29 cellular contexts compared by ENCODE assay signal in the genomic region with DNA sequence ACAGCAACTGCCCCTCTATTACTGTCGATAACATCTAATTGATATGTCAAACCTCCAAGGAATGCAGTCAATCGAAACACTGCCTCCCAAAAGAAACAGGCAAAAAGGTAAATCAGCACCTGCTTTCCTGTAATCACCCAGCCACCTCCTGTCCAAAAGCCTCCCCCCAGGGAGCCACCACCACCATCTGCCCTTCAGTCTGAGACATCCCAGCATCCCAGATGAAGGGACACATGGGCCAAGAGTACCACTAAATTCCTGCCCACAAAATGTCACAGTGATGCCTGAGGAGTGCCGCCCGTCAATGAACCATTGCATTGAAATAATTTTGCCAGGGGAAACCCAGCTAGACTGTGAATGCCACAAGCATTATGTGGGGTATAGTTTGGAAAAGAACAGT.
"Had no signal": no experiment of that assay in that cellular context is flagged by ENCODE, and none has a peak within 500 bp of the region (broad histone marks: within the 10 kb centered on the region; RNA-seq: fewer than 3 reads in every experiment).

No MANE protein-coding gene starts in this region.

- H3K4me3 ChIP-seq: adrenal gland, cardiac muscle cell, gastrocnemius medialis, hepatocyte, psoas muscle, sigmoid colon, thyroid gland had no signal

- H3K9ac ChIP-seq: parathyroid adenoma had no signal

- H3K27me3 ChIP-seq: adrenal gland, cardiac muscle cell, gastrocnemius medialis, hepatocyte, sigmoid colon, thyroid gland had no signal

- H3K36me3 ChIP-seq: adrenal gland, cardiac muscle cell, gastrocnemius medialis, sigmoid colon, thyroid gland had no signal

- H3K4me1 Mint-ChIP-seq: activated B cell treated with CpG ODN at 0.5 μM for 24 hours; activated naive CD8-positive, alpha-beta T cell treated with anti-CD3 and anti-CD28 coated beads for 36 hours; mesothelial cell of epicardium; stimulated activated effector memory CD8-positive, alpha-beta T cell treated with anti-CD3 and anti-CD28 coated beads, Interleukin-12 subunit alpha, Interleukin-12 subunit beta, amount 100 ng/mL, for 72 hours had no signal

- H3K36me3 Mint-ChIP-seq: activated naive CD8-positive, alpha-beta T cell treated with anti-CD3 and anti-CD28 coated beads for 36 hours; brain; mesothelial cell of epicardium; stimulated activated effector memory CD8-positive, alpha-beta T cell treated with anti-CD3 and anti-CD28 coated beads, Interleukin-12 subunit alpha, Interleukin-12 subunit beta, amount 100 ng/mL, for 72 hours had no signal

- H3K27ac ChIP-seq: adrenal gland, cardiac muscle cell, gastrocnemius medialis, hepatocyte, parathyroid adenoma, psoas muscle, sigmoid colon, thyroid gland had no signal

- H3K27ac Mint-ChIP-seq: activated B cell treated with CpG ODN at 0.5 μM for 24 hours; activated CD8-positive, alpha-beta T cell treated with anti-CD3 and anti-CD28 coated beads, Interleukin-2, amount 10 ng/mL, durations not matched to agents 7 days and 5 days; activated naive CD8-positive, alpha-beta T cell treated with anti-CD3 and anti-CD28 coated beads for 36 hours; activated T-cell treated with anti-CD3 and anti-CD28 coated beads, Interleukin-2, amount 50 U/mL, for 72 hours; mesothelial cell of epicardium; naive thymus-derived CD4-positive, alpha-beta T cell; stimulated activated effector memory CD8-positive, alpha-beta T cell treated with anti-CD3 and anti-CD28 coated beads, Interleukin-12 subunit alpha, Interleukin-12 subunit beta, amount 100 ng/mL, for 72 hours; stimulated activated naive CD8-positive, alpha-beta T cell treated with anti-CD3 and anti-CD28 coated beads, Interleukin-15, Interleukin-2, amounts not matched to agents 100 ng/mL and 50 ng/mL, for 24 hours; T-helper 2 cell treated with Interferon-gamma antibody and Interleukin-4, amounts not matched to agents 5 μg/mL and 100 μg/mL, for 36 hours had no signal

- H3K9me3 Mint-ChIP-seq: activated B cell treated with CpG ODN at 0.5 μM for 24 hours; activated naive CD8-positive, alpha-beta T cell treated with anti-CD3 and anti-CD28 coated beads for 36 hours; activated T-cell treated with anti-CD3 and anti-CD28 coated beads, Interleukin-2, amount 50 U/mL, for 72 hours; stimulated activated effector memory CD8-positive, alpha-beta T cell treated with anti-CD3 and anti-CD28 coated beads, Interleukin-12 subunit alpha, Interleukin-12 subunit beta, amount 100 ng/mL, for 72 hours; stimulated activated naive CD8-positive, alpha-beta T cell treated with anti-CD3 and anti-CD28 coated beads, Interleukin-15, Interleukin-2, amounts not matched to agents 100 ng/mL and 50 ng/mL, for 24 hours; T-helper 2 cell treated with Interferon-gamma antibody and Interleukin-4, amounts not matched to agents 5 μg/mL and 100 μg/mL, for 36 hours had no signal

- H3K27me3 Mint-ChIP-seq: activated B cell treated with CpG ODN at 0.5 μM for 24 hours; activated naive CD8-positive, alpha-beta T cell treated with anti-CD3 and anti-CD28 coated beads for 36 hours; naive thymus-derived CD4-positive, alpha-beta T cell; stimulated activated naive CD8-positive, alpha-beta T cell treated with anti-CD3 and anti-CD28 coated beads, Interleukin-15, Interleukin-2, amounts not matched to agents 100 ng/mL and 50 ng/mL, for 24 hours had no signal

- H3K4me3 Mint-ChIP-seq: activated B cell treated with CpG ODN at 0.5 μM for 24 hours; activated CD8-positive, alpha-beta T cell treated with anti-CD3 and anti-CD28 coated beads, Interleukin-2, amount 10 ng/mL, durations not matched to agents 7 days and 5 days; activated naive CD8-positive, alpha-beta T cell treated with anti-CD3 and anti-CD28 coated beads for 36 hours; activated T-cell treated with anti-CD3 and anti-CD28 coated beads, Interleukin-2, amount 50 U/mL, for 72 hours; brain; mesothelial cell of epicardium; naive thymus-derived CD4-positive, alpha-beta T cell; stimulated activated effector memory CD8-positive, alpha-beta T cell treated with anti-CD3 and anti-CD28 coated beads, Interleukin-12 subunit alpha, Interleukin-12 subunit beta, amount 100 ng/mL, for 72 hours; stimulated activated naive CD8-positive, alpha-beta T cell treated with anti-CD3 and anti-CD28 coated beads, Interleukin-15, Interleukin-2, amounts not matched to agents 100 ng/mL and 50 ng/mL, for 24 hours; T-helper 2 cell treated with Interferon-gamma antibody and Interleukin-4, amounts not matched to agents 5 μg/mL and 100 μg/mL, for 36 hours had no signal

- DNase-seq: activated B cell treated with CpG ODN at 0.5 μM for 24 hours; activated CD8-positive, alpha-beta T cell treated with anti-CD3 and anti-CD28 coated beads, Interleukin-2, amount 10 ng/mL, durations not matched to agents 7 days and 5 days; activated naive CD4-positive, alpha-beta T cell; activated naive CD8-positive, alpha-beta T cell treated with anti-CD3 and anti-CD28 coated beads for 36 hours; activated T-cell treated with anti-CD3 and anti-CD28 coated beads for 4 hours; activated T-cell treated with anti-CD3 and anti-CD28 coated beads, Interleukin-2, amount 50 U/mL, for 72 hours; adrenal gland; aorta; dermis blood vessel endothelial cell; effector CD8-positive, alpha-beta T cell; gastrocnemius medialis; naive thymus-derived CD4-positive, alpha-beta T cell; nucleus accumbens; psoas muscle; sigmoid colon; small intestine; stimulated activated CD4-positive, alpha-beta T cell treated with anti-CD3 and anti-CD28 coated beads, Interleukin-4, amount 100 ng/mL, for 24 hours; T-helper 1 cell; thyroid gland had no signal

- H3K9me3 ChIP-seq: adrenal gland, gastrocnemius medialis, psoas muscle, sigmoid colon, thyroid gland had no signal

- H3K4me1 ChIP-seq: adrenal gland, gastrocnemius medialis, psoas muscle, sigmoid colon, thyroid gland had no signal

- FAIRE-seq: colon, keratinocyte, small intestine had no signal

- ATAC-seq: activated CD8-positive, alpha-beta T cell treated with anti-CD3 and anti-CD28 coated beads, Interleukin-2, amount 10 ng/mL, durations not matched to agents 7 days and 5 days; activated T-cell treated with anti-CD3 and anti-CD28 coated beads, Interleukin-2, amount 50 U/mL, for 72 hours; gastrocnemius medialis; naive thymus-derived CD4-positive, alpha-beta T cell; psoas muscle; stimulated activated effector memory CD8-positive, alpha-beta T cell treated with anti-CD3 and anti-CD28 coated beads, Interleukin-12 subunit alpha, Interleukin-12 subunit beta, amount 100 ng/mL, for 72 hours had no signal
